ENCODE assay signal across 15 cellular contexts in genomic region chr4:99593781-99594636, GRCh38. TPM values are rescaled to one million over a fixed set of nuclear protein-coding genes. Genes with fewer than 3 reads are reported as not detected.
DNase-seq lines count a peak whose midpoint lies in the region; ATAC-seq lines count a peak whose summit lies in the region.
"Had no signal": no experiment of that assay in that cellular context is flagged by ENCODE, and none has a peak within 500 bp of the region (broad histone marks: within the 10 kb centered on the region; RNA-seq: fewer than 3 reads in every experiment).

No MANE protein-coding gene starts in this region.

- H3K79me2 ChIP-seq in mesendoderm (ENCODE audit: control insufficient read depth, insufficient read depth, low read length) = no peaks in the 10 kb centered on the region
- H3K79me2 ChIP-seq: hepatocyte had no signal

- no peaks in the 10 kb centered on the region for H3K27me3 ChIP-seq in mesendoderm (ENCODE audit: insufficient read depth, low read length, poor library complexity)
- H3K27me3 ChIP-seq: ascending aorta, hepatocyte had no signal

- no peak overlapping the region for H3K23ac ChIP-seq in mesendoderm (ENCODE audit: low read length)

- no peak overlapping the region for H2BK5ac ChIP-seq in mesendoderm (ENCODE audit: low read length)

- H4K5ac ChIP-seq in mesendoderm (ENCODE audit: low read length) = no peak overlapping the region

- no peaks in the 10 kb centered on the region for H3K79me1 ChIP-seq in mesendoderm (ENCODE audit: low read length)

- DNase-seq in stimulated activated CD8-positive, alpha-beta memory T cell treated with anti-CD3 and anti-CD28 coated beads, Interleukin-4, amount 100 ng/mL, for 48 hours = no peak
- no peak for DNase-seq in activated CD8-positive, alpha-beta memory T cell treated with anti-CD3 and anti-CD28 coated beads, Interleukin-2, amount 50 U/mL, for 4 hours
- DNase-seq in T1000 (lab: John Stamatoyannopoulos, UW) (no peak), mesendoderm (no peak)
- DNase-seq: activated gamma-delta T cell treated with Interleukin-2 at 50 U/mL for 16 hours, left colon, NCI-H187 treated with DMSO at 0.1 percent for 48 hours, NCI-H69 had no signal

- no peak overlapping the region for H4K8ac ChIP-seq in mesendoderm (ENCODE audit: low read depth, low read length)

- no peaks in the 10 kb centered on the region for H3K4me1 ChIP-seq in mesodermal cell (ENCODE audit: control insufficient read depth, insufficient read depth, low read length, poor library complexity, severe bottlenecking)
- H3K4me1 ChIP-seq in mesendoderm (ENCODE audit: control insufficient read depth, low read depth, low read length) = no peaks in the 10 kb centered on the region
- H3K4me1 ChIP-seq: ascending aorta had no signal

- ATAC-seq in GM18870 (IDR thresholded peaks at IDR 0.05; ENCODE audit: unreplicated experiment) (peak; percentile 90), GM21717 (IDR thresholded peaks at IDR 0.05; ENCODE audit: unreplicated experiment) (peak; percentile 64), HG03135 (IDR thresholded peaks at IDR 0.05; ENCODE audit: unreplicated experiment) (peak; percentile 68)
- ATAC-seq: left colon, WTC11 had no signal

- H3K27ac ChIP-seq in mesodermal cell (ENCODE audit: low read depth, low read length, severe bottlenecking) = peak overlapping the region; percentile 29
- H3K27ac ChIP-seq in mesendoderm (ENCODE audit: low read depth, low read length) = no peak overlapping the region
- H3K27ac ChIP-seq: ascending aorta, hepatocyte had no signal

- no peaks in the 10 kb centered on the region for H3K9me3 ChIP-seq in mesodermal cell (ENCODE audit: control insufficient read depth, low read length)
- H3K9me3 ChIP-seq: ascending aorta had no signal

- H3K56ac ChIP-seq in mesendoderm (ENCODE audit: low read length) = no peak overlapping the region

- H3K36me3 ChIP-seq in mesodermal cell (ENCODE audit: control insufficient read depth, insufficient read depth, low read length) (no peaks in the 10 kb centered on the region), mesendoderm (ENCODE audit: control insufficient read depth, insufficient read depth, low read length) (no peaks in the 10 kb centered on the region)
- H3K36me3 ChIP-seq: ascending aorta had no signal

- no peak overlapping the region for H3K9ac ChIP-seq in mesendoderm (ENCODE audit: low read length)

- H3K4ac ChIP-seq in mesendoderm (ENCODE audit: low read depth, low read length) = no peak overlapping the region

- H3K4me2 ChIP-seq in mesendoderm (ENCODE audit: low read length) = no peak overlapping the region
- H3K4me2 ChIP-seq: hepatocyte had no signal

- no peak overlapping the region for H2AK5ac ChIP-seq in mesendoderm (ENCODE audit: low read length)

- H2BK120ac ChIP-seq in mesendoderm (ENCODE audit: low read depth, low read length) = no peak overlapping the region

- 100% methylated on average over 1 of the region's 4 CpGs; no CpG with 5 or more reads in 1 of the 2 experiments for WGBS in mesodermal cell (ENCODE audit: insufficient coverage in 2 of 2), 2 experiments
- no CpG with 5 or more reads among the region's 4 CpGs for WGBS in mesendoderm (ENCODE audit: extremely low coverage, insufficient coverage, low lambda C conversion rate)

- no peak overlapping the region for H3K4me3 ChIP-seq in mesodermal cell (ENCODE audit: extremely low read depth, insufficient read depth, low read length, poor library complexity, severe bottlenecking)
- no peak overlapping the region for H3K4me3 ChIP-seq in mesendoderm (ENCODE audit: low read length)
- H3K4me3 ChIP-seq: ascending aorta, hepatocyte had no signal

- no peak overlapping the region for H2BK15ac ChIP-seq in mesendoderm (replicated peaks; ENCODE audit: low read depth)

- no peak overlapping the region for H3K18ac ChIP-seq in mesendoderm (ENCODE audit: low read length)

RNA-seq across cellular contexts. Expression of gene MTTP, which starts 19.4 kb away (rescaled TPM):
- 1.0 TPM for polyA plus RNA-seq in mesodermal cell (2013, experiment 1 of 2)
- 0.81 TPM for polyA plus RNA-seq in mesodermal cell (2013, experiment 2 of 2)
- polyA plus RNA-seq in mesendoderm (2013, experiment 1 of 2) = 0.11 TPM
- polyA plus RNA-seq in mesendoderm (2013, experiment 2 of 2) = 0.13 TPM

RNA-seq across cellular contexts. Expression of gene TRMT10A, which starts 30.2 kb away (rescaled TPM):
- 10.0 TPM for polyA plus RNA-seq in mesodermal cell (2013, experiment 1 of 2)
- 11.6 TPM for polyA plus RNA-seq in mesodermal cell (2013, experiment 2 of 2)
- polyA plus RNA-seq in mesendoderm (2013, experiment 1 of 2) = 7.5 TPM
- polyA plus RNA-seq in mesendoderm (2013, experiment 2 of 2) = 7.8 TPM
